1 cellular context compared by ENCODE assay signal in genomic region chr1:154559496-154559950, GRCh38.
TF ChIP-seq lines count a peak whose summit lies in the region.

No MANE protein-coding gene starts in this region.

TF ChIP-seq in HepG2, 621 proteins besides CTCF, POLR2A, EP300 and RAD21 (continues in another document):
- TF ChIP-seq LCORL (IDR thresholded peaks at IDR 0.05) (no peak), LCORL (CRISPR knock-in tag; IDR thresholded peaks at IDR 0.05) (no peak), ZBTB7B (CRISPR knock-in tag; IDR thresholded peaks at IDR 0.05) (peak; percentile 67; the same call in 1 of the 2 replicates), ZNF572 (CRISPR knock-in tag; IDR thresholded peaks at IDR 0.05) (no peak), ARID5B (CRISPR knock-in tag; IDR thresholded peaks at IDR 0.05) (0 out of 2 replicates have a peak, but pooled peaks have one; percentile 21), ISX (CRISPR knock-in tag; conservative IDR thresholded peaks at IDR 0.05) (no peak), ZNF12 (CRISPR knock-in tag; IDR thresholded peaks at IDR 0.05) (0 out of 2 replicates have a peak, but pooled peaks have one; percentile 15), ZNF24 (IDR thresholded peaks at IDR 0.05) (peak; percentile 16; the same call in 1 of the 2 replicates), ZNF326 (CRISPR knock-in tag; IDR thresholded peaks at IDR 0.05; ENCODE audit: borderline replicate concordance) (no peak), ONECUT2 (CRISPR knock-in tag; IDR thresholded peaks at IDR 0.05) (no peak), SP1 (IDR thresholded peaks at IDR 0.05) (no peak), SP1 (CRISPR knock-in tag; IDR thresholded peaks at IDR 0.05) (no peak), ZBTB10 (CRISPR knock-in tag; IDR thresholded peaks at IDR 0.05; ENCODE audit: borderline replicate concordance) (no peak), MLX (CRISPR knock-in tag; IDR thresholded peaks at IDR 0.05) (0 out of 2 replicates have a peak, but pooled peaks have one; percentile 30), ELF1 (CRISPR knock-in tag; IDR thresholded peaks at IDR 0.05) (0 out of 2 replicates have a peak, but pooled peaks have one; percentile 17), RCOR2 (CRISPR knock-in tag; IDR thresholded peaks at IDR 0.05) (peak; percentile 5; the same call in 1 of the 2 replicates), GATAD1 (CRISPR knock-in tag; IDR thresholded peaks at IDR 0.05) (peak; percentile 71), HMGXB4 (CRISPR knock-in tag; IDR thresholded peaks at IDR 0.05; ENCODE audit: borderline replicate concordance in 1 of 2, low read depth in 1 of 2) (0 out of 4 replicates have a peak, but pooled peaks have one; percentile 28 to 34), ERF (CRISPR knock-in tag; IDR thresholded peaks at IDR 0.05) (0 out of 2 replicates have a peak, but pooled peaks have one; percentile 12), REST (IDR thresholded peaks at IDR 0.05; ENCODE audit: borderline replicate concordance in 1 of 2, low read depth in 1 of 2, low read length in 2 of 2) (0 out of 4 replicates have a peak, but pooled peaks of 1 of the 2 experiments have one; percentile 19), NFYC (CRISPR knock-in tag; IDR thresholded peaks at IDR 0.05) (0 out of 2 replicates have a peak, but pooled peaks have one; percentile 14), KDM3A (CRISPR knock-in tag; IDR thresholded peaks at IDR 0.05; ENCODE audit: low read depth) (0 out of 2 replicates have a peak, but pooled peaks have one; percentile 34), STAG1 (CRISPR knock-in tag; IDR thresholded peaks at IDR 0.05) (peak; percentile 90), ZBTB38 (CRISPR knock-in tag; IDR thresholded peaks at IDR 0.05) (no peak), ZFY (CRISPR knock-in tag; IDR thresholded peaks at IDR 0.05) (peak; percentile 25; the same call in 1 of the 2 replicates), AFF4 (CRISPR knock-in tag; IDR thresholded peaks at IDR 0.05) (no peak), CREM (IDR thresholded peaks at IDR 0.05) (0 out of 2 replicates have a peak, but pooled peaks have one; percentile 5), CREM (CRISPR knock-in tag; IDR thresholded peaks at IDR 0.05) (no peak), PPARG (CRISPR knock-in tag; conservative IDR thresholded peaks at IDR 0.05) (0 out of 2 replicates have a peak, but pooled peaks have one; percentile 40), ZZZ3 (CRISPR knock-in tag; IDR thresholded peaks at IDR 0.05; ENCODE audit: borderline replicate concordance) (0 out of 2 replicates have a peak, but pooled peaks have one; percentile 55), FOXA3 (CRISPR knock-in tag; IDR thresholded peaks at IDR 0.05) (0 out of 2 replicates have a peak, but pooled peaks have one; percentile 13), HMGXB3 (CRISPR knock-in tag; IDR thresholded peaks at IDR 0.05; ENCODE audit: borderline replicate concordance) (no peak), ZNF260 (CRISPR knock-in tag; IDR thresholded peaks at IDR 0.05; ENCODE audit: borderline replicate concordance, low read depth) (no peak), POGZ (CRISPR knock-in tag; IDR thresholded peaks at IDR 0.05) (0 out of 2 replicates have a peak, but pooled peaks have one; percentile 26), MIER2 (CRISPR knock-in tag; IDR thresholded peaks at IDR 0.05) (peak; percentile 59; the same call in 1 of the 2 replicates), SMC3 (IDR thresholded peaks at IDR 0.05; ENCODE audit: low read length) (peak; percentile 80), ZFX (CRISPR knock-in tag; IDR thresholded peaks at IDR 0.05; ENCODE audit: low read depth) (peak; percentile 54), ZNF34 (CRISPR knock-in tag; IDR thresholded peaks at IDR 0.05; ENCODE audit: borderline replicate concordance) (0 out of 2 replicates have a peak, but pooled peaks have one; percentile 0)
